21 cellular contexts compared by ENCODE assay signal in the genomic region with DNA sequence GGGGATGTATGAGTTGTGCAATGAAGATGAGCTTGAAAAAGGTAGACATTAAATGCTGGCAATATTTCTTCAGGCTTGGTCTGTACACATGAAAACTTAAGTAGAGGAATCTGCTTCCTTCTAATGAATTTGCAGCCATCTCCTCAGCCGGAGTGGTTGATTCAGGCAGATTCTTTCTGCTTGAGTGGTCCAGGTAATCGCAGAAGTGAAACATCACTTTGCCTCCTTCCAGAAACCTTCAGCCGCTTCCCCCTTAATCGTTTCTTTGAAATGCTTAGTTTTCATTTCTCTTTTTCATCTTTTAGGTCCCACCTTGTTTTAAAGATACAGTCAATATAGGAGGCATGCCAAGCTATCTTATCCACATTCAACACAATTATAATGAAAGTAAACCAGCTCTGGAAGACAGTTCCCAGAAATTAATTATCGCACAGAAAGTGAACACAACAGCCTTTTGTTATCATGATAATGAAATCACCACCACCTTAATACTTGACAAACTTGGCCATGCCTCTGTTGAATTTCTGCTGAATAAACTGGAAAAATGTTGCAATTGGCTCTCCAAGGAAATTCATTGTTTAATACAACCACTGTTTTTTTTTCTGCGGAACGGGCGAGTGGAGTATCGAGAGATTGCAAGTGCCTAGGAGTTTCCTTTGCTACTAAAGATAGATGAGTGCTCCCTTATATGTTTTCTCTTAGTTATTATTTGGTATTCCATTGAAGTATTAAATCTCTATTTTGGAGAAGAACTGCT.
DNase-seq lines count a peak whose midpoint lies in the region; ATAC-seq and TF ChIP-seq lines count a peak whose summit lies in the region.
"Had no signal": no experiment of that assay in that cellular context is flagged by ENCODE, and none has a peak within 500 bp of the region (broad histone marks: within the 10 kb centered on the region; RNA-seq: fewer than 3 reads in every experiment).

No MANE protein-coding gene starts in this region.

- peak; percentile 58 for ATAC-seq in GM21723 (IDR thresholded peaks at IDR 0.05; ENCODE audit: unreplicated experiment)
- peak; percentile 22 for ATAC-seq in HG03558 (IDR thresholded peaks at IDR 0.05; ENCODE audit: extremely low read depth, unreplicated experiment)
- no peak for ATAC-seq in SK-N-SH treated with all-trans-retinoic acid at 6 μM for 48 hours
- ATAC-seq: HCT116, heart right ventricle, Right ventricle myocardium inferior had no signal

- DNase-seq in DMS79 treated with DMSO at 0.1 percent for 48 hours (lab: John Stamatoyannopoulos, UW) = peak; percentile 21
- DNase-seq in DMS79 (lab: John Stamatoyannopoulos, UW) = no peak
- peak; percentile 38 for DNase-seq in renal cortical epithelial cell (ENCODE audit: low read depth)
- DNase-seq in activated CD4-positive, alpha-beta T cell treated with anti-CD3 and anti-CD28 coated beads, Interleukin-2, amount 50 U/mL, for 48 hours = no peak
- DNase-seq in NCI-H1105 (lab: John Stamatoyannopoulos, UW) = no peak
- DNase-seq: activated CD4-positive, alpha-beta T cell treated with anti-CD3 and anti-CD28 coated beads for 1 hour; activated CD8-positive, alpha-beta memory T cell treated with anti-CD3 and anti-CD28 coated beads, Interleukin-2, amount 50 U/mL, for 4 hours; colonic mucosa; heart right ventricle; kidney; NCI-H1436 treated with DMSO at 0.1 percent for 48 hours; NCI-H226; NK-92 treated with Interleukin-12 subunit alpha and Interleukin-12 subunit beta, amount 100 ng/mL, for 24 hours; nucleus accumbens; stimulated activated CD4-positive, alpha-beta T cell treated with anti-CD3 and anti-CD28 coated beads, Interleukin-4, amount 100 ng/mL, for 4 hours; transverse colon had no signal

TF ChIP-seq in SK-N-SH treated with all-trans-retinoic acid at 6 μM for 48 hours, 23 proteins besides CTCF, POLR2A, EP300 and RAD21:
- TF ChIP-seq ZNF8 (CRISPR knock-in tag; IDR thresholded peaks at IDR 0.05) = no peak
- TF ChIP-seq GLIS3 (CRISPR knock-in tag; IDR thresholded peaks at IDR 0.05) = no peak
- TF ChIP-seq OSR1 (CRISPR knock-in tag; IDR thresholded peaks at IDR 0.05) = no peak
- no peak for TF ChIP-seq ESRRG (CRISPR knock-in tag; IDR thresholded peaks at IDR 0.05)
- TF ChIP-seq ARNTL (CRISPR knock-in tag; IDR thresholded peaks at IDR 0.05; ENCODE audit: borderline replicate concordance, low read depth) = no peak
- TF ChIP-seq, protein P1, sequence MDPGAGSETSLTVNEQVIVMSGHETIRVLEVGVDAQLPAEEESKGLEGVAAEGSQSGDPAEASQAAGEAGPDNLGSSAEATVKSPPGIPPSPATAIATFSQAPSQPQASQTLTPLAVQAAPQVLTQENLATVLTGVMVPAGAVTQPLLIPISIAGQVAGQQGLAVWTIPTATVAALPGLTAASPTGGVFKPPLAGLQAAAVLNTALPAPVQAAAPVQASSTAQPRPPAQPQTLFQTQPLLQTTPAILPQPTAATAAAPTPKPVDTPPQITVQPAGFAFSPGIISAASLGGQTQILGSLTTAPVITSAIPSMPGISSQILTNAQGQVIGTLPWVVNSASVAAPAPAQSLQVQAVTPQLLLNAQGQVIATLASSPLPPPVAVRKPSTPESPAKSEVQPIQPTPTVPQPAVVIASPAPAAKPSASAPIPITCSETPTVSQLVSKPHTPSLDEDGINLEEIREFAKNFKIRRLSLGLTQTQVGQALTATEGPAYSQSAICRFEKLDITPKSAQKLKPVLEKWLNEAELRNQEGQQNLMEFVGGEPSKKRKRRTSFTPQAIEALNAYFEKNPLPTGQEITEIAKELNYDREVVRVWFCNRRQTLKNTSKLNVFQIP (CRISPR knock-in tag; IDR thresholded peaks at IDR 0.05; ENCODE audit: borderline replicate concordance, low read depth) = no peak

Comparison
In these comparisons a context has a peak if more than half of its experiments do, and no peak if none do; other contexts are left out.
1. DNase-seq: peak in DMS79 treated with DMSO at 0.1 percent for 48 hours (single experiment) and renal cortical epithelial cell (single experiment); none in DMS79 (single experiment), activated CD4-positive, alpha-beta T cell treated with anti-CD3 and anti-CD28 coated beads, Interleukin-2, amount 50 U/mL, for 48 hours (0 of 2) and NCI-H1105 (single experiment).